Comparison of ENCODE assay signal across 8 cellular contexts in the genomic region with DNA sequence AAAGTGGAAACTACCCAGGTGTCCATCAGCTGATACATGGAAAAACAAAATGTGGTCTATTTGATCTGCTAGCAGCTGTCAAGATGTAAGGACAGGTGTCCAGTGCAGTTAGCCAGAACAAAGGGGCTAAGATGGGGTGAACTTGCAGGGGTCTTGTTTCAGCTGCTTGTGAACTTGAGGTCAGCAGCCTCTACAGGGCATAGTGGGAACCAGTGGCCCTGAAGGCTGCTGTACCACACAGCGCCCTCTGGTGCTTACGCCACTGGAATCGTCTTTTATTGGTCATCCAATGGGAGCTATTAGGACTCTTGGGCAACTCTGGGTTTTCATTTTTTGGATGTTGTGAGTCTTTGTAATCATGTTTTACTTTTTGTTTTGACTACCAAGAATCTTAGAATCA.
DNase-seq lines count a peak whose midpoint lies in the region; ATAC-seq and TF ChIP-seq lines count a peak whose summit lies in the region.

No MANE protein-coding gene starts in this region.

- no peak for TF ChIP-seq EP300 in upper lobe of left lung (IDR thresholded peaks at IDR 0.05)

- no peaks in the 10 kb centered on the region for H3K27me3 ChIP-seq in WERI-Rb-1 (ENCODE audit: insufficient read depth, low read depth, severe bottlenecking)
- H3K27me3 ChIP-seq in hepatocyte: no peaks in the 10 kb centered on the region
- H3K27me3 ChIP-seq in upper lobe of left lung: no peaks in the 10 kb centered on the region

- H4K20me1 ChIP-seq in hepatocyte (ENCODE audit: insufficient read depth, poor library complexity, severe bottlenecking): no peaks in the 10 kb centered on the region

- peak in 1 of 2 donors; percentile 57 for ATAC-seq in upper lobe of left lung (ENCODE audit: low FRiP score in 2 of 2)
- no peak for ATAC-seq in GM18867 (IDR thresholded peaks at IDR 0.05; ENCODE audit: unreplicated experiment)
- ATAC-seq in HG03196 (IDR thresholded peaks at IDR 0.05; ENCODE audit: unreplicated experiment): no peak

- no peaks in the 10 kb centered on the region for H3K79me2 ChIP-seq in hepatocyte

- TF ChIP-seq CTCF in C4-2B (conservative IDR thresholded peaks at IDR 0.05): peak; percentile 92
- TF ChIP-seq CTCF in WERI-Rb-1 (IDR thresholded peaks at IDR 0.05; ENCODE audit: low read depth, low read length): peak; percentile 83
- TF ChIP-seq CTCF in hepatocyte (IDR thresholded peaks at IDR 0.05; ENCODE audit: poor library complexity): peak; percentile 60
- peak in 5 of 6 experiments; percentile 14 to 78 (median 24) for TF ChIP-seq CTCF in upper lobe of left lung (IDR thresholded peaks at IDR 0.05)

- no peaks in the 10 kb centered on the region for H3K9me2 ChIP-seq in hepatocyte (replicated peaks; ENCODE audit: insufficient read depth)

- TF ChIP-seq POLR2A in upper lobe of left lung (IDR thresholded peaks at IDR 0.05): no peak

- H3K9me3 ChIP-seq in WERI-Rb-1 (ENCODE audit: severe bottlenecking): no peaks in the 10 kb centered on the region
- H3K9me3 ChIP-seq in hepatocyte (ENCODE audit: low read depth): no peaks in the 10 kb centered on the region
- no peaks in the 10 kb centered on the region for H3K9me3 ChIP-seq in upper lobe of left lung

- peak; percentile 63 for DNase-seq in HT1080 (ENCODE audit: low read depth)
- peak; percentile 71 for DNase-seq in WERI-Rb-1
- peak; percentile 73 for DNase-seq in hepatocyte (ENCODE audit: low spot score)
- DNase-seq in upper lobe of left lung: peak in 1 of 2 donors; percentile 63
- no peak for DNase-seq in DMS153 (lab: John Stamatoyannopoulos, UW)

- H2AFZ ChIP-seq in hepatocyte: no peak overlapping the region

- WGBS in hepatocyte (ENCODE audit: low lambda C conversion rate, missing lambda C conversion rate): 36% methylated on average over 3 of the region's 3 CpGs
- WGBS in upper lobe of left lung, 2 donors: 47 to 52% methylated on average over 3 of the region's 3 CpGs

- no peak overlapping the region for H3K27ac ChIP-seq in C4-2B
- H3K27ac ChIP-seq in WERI-Rb-1: no peak overlapping the region
- H3K27ac ChIP-seq in hepatocyte: no peak overlapping the region
- no peak overlapping the region for H3K27ac ChIP-seq in upper lobe of left lung

- no peak overlapping the region for H3K4me2 ChIP-seq in hepatocyte

- no peak overlapping the region for H3K4me3 ChIP-seq in WERI-Rb-1 (ENCODE audit: low read depth, low read length)
- H3K4me3 ChIP-seq in hepatocyte: no peak overlapping the region
- no peak overlapping the region for H3K4me3 ChIP-seq in upper lobe of left lung

- H3K36me3 ChIP-seq in WERI-Rb-1: no peaks in the 10 kb centered on the region
- H3K36me3 ChIP-seq in hepatocyte (replicated peaks; ENCODE audit: insufficient read depth, low read depth): no peaks in the 10 kb centered on the region
- H3K36me3 ChIP-seq in upper lobe of left lung: no peaks in the 10 kb centered on the region

- no peaks in the 10 kb centered on the region for H3K4me1 ChIP-seq in hepatocyte (ENCODE audit: insufficient read depth)
- H3K4me1 ChIP-seq in upper lobe of left lung: peaks cover 0 to 16% (median 12%) of the 10 kb centered on the region in 4 donors

Comparison
In these comparisons a context has a peak if more than half of its experiments do, and no peak if none do; other contexts are left out.
1. CTCF ChIP-seq: peak in every context shown above with its lines; median percentile 92 in C4-2B; 83 in WERI-Rb-1; 60 in hepatocyte; 24 in upper lobe of left lung.